8 cellular contexts compared by ENCODE assay signal in the genomic region with DNA sequence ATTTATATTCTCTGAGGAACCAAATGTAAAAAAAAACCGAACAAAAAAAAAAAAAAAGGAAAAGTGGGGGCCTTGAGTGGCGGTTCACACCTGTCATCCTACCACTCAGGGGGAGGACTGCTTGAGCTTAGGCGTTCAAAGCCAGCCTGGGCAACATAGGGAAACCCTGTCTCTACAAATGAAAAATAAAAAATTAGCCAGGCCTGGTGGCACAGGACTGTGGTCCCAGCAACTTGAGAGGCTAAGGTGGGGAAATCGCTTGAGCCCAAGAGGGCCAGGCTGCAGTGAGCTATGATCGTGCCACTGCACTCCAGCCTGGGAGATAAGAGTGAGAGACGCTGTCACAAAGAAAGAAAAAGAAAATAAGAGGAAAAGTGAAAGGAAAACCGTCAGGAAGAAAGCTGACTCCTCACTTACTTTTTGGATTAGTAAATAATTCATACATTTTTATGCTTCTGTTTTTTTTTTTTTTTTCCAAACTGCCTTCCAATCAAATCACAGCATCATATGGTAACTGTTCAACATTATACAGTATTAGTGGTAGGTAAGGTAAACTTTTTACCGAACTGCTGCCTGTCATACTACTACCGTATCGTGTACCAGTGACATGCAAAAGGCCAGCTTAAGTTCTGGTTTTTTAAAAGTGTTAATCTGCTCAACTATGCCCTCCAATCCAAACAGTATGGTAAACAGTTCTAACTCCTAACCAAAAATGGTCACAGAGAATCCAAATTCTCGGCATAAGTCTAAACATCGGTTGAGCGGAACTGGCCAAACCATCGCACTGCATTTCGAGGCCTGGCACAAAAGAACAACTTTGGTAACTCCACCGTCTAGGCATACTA. TPM values are rescaled to one million over a fixed set of nuclear protein-coding genes. Genes with fewer than 3 reads are reported as not detected.
A peak's percentile ranks its signal among the peaks of the same experiment; 100 is the strongest.
DNase-seq lines count a peak whose midpoint lies in the region; ATAC-seq and TF ChIP-seq lines count a peak whose summit lies in the region.

No MANE protein-coding gene starts in this region.

- 10 to 12% (median 12%) methylated on average over 16 of the region's 16 CpGs for WGBS in psoas muscle, 3 donors

- peak overlapping the region; percentile 82 for H3K4me3 ChIP-seq in HUES6 (ENCODE audit: low read depth, low read length)
- H3K4me3 ChIP-seq in psoas muscle = peak overlapping the region; percentile 92

- H3K4me1 ChIP-seq in HUES6 (ENCODE audit: control insufficient read depth, insufficient read depth, low read length) (peaks cover 10% of the 10 kb centered on the region), psoas muscle (peaks cover 14% of the 10 kb centered on the region)

- DNase-seq in GM10248 (ENCODE audit: extremely low spot score) (peak; percentile 37), glomerular visceral epithelial cell (ENCODE audit: extremely low spot score) (peak; percentile 20), psoas muscle (no peak), GM19240 (ENCODE audit: insufficient read length, low spot score) (no peak), AG08395 (ENCODE audit: low spot score) (no peak)
- peak; percentile 32 to 36 for DNase-seq in activated T-cell treated with anti-CD3 and anti-CD28 coated beads, Interleukin-2, amount 50 U/mL, for 48 hours

- H3K27me3 ChIP-seq in HUES6 (ENCODE audit: control insufficient read depth, insufficient read depth, low read length) = no peaks in the 10 kb centered on the region
- no peaks in the 10 kb centered on the region for H3K27me3 ChIP-seq in psoas muscle (ENCODE audit: insufficient read depth in 3 of 3, low read length in 2 of 3)

- H3K27ac ChIP-seq in HUES6 (ENCODE audit: low read depth, low read length) = peak overlapping the region; percentile 69; the same call in 1 of the 2 replicates
- peak overlapping the region; percentile 93 for H3K27ac ChIP-seq in psoas muscle

- no peak for TF ChIP-seq CTCF in GM10248 (IDR thresholded peaks at IDR 0.05; ENCODE audit: control extremely low read depth, extremely low read depth, low read depth, missing control alignments)
- TF ChIP-seq CTCF in psoas muscle (IDR thresholded peaks at IDR 0.05) = no peak

- peaks cover 30% of the 10 kb centered on the region for H3K36me3 ChIP-seq in HUES6 (ENCODE audit: control insufficient read depth, insufficient read depth, low read length)
- peaks cover 2 to 32% of the 10 kb centered on the region in 2 donors for H3K36me3 ChIP-seq in psoas muscle (ENCODE audit: insufficient read depth in 1 of 2, low read depth in 1 of 2)

- ATAC-seq in GM21526 (IDR thresholded peaks at IDR 0.05; ENCODE audit: low FRiP score, unreplicated experiment) (peak; percentile 26), psoas muscle (peak in 3 of 4 donors; percentile 2 to 15 (median 14))

- H3K9ac ChIP-seq in HUES6 (ENCODE audit: low read length) = peak overlapping the region; percentile 87

- no peaks in the 10 kb centered on the region for H3K9me3 ChIP-seq in HUES6 (ENCODE audit: control insufficient read depth, insufficient read depth, low read depth, low read length)
- no peaks in the 10 kb centered on the region for H3K9me3 ChIP-seq in psoas muscle

- POLR2A ChIA-PET in GM10248 (lab: Yijun Ruan, JAX) = interaction anchor here (0.6 kb wide), 1 partner anchor 185 kb away, joined by 4 read pairs; no protein-coding TSS in a partner anchor

- CTCF ChIA-PET in GM10248 (lab: Yijun Ruan, JAX) = interaction anchor here (0.8 to 1.2 kb wide), 3 partner anchors 9 to 103 kb away, joined by 3 to 4 read pairs (median 3); no protein-coding TSS in a partner anchor

- intact Hi-C loops in psoas muscle (cut with DNase I) = loop anchor here in 1 of 2 donors (5.0 kb wide), 1 partner anchor 42 kb away; a partner anchor contains a TSS

RNA-seq across cellular contexts. Expression of a gene that starts 1.2 kb away (rescaled TPM):
- total RNA-seq in psoas muscle = 10 to 100 TPM; 35.2 to 41.7 (median 38.9) TPM
- polyA plus RNA-seq in psoas muscle = 1 to 10 TPM; 4.0 to 9.9 (median 4.0) TPM

RNA-seq across cellular contexts. Expression of a gene that starts 41.9 kb away (rescaled TPM):
- 10 to 100 TPM in 3 of 4 donors, 1 to 10 TPM in 1; 9.9 to 19.8 (median 14.8) TPM for total RNA-seq in psoas muscle
- polyA plus RNA-seq in psoas muscle = 10 to 100 TPM in 1 of 3 donors, 1 to 10 TPM in 2; 7.3 to 14.2 (median 7.6) TPM

Comparison
In these comparisons a context has a peak if more than half of its experiments do, and no peak if none do; other contexts are left out.
1. DNase-seq: peak in GM10248 (single experiment), activated T-cell treated with anti-CD3 and anti-CD28 coated beads, Interleukin-2, amount 50 U/mL, for 48 hours (2 of 2) and glomerular visceral epithelial cell (single experiment); none in psoas muscle (0 of 2), GM19240 (single experiment) and AG08395 (single experiment).